Comparison of ENCODE assay signal across 16 cellular contexts in genomic region chr16:16141784-16142396, GRCh38.
DNase-seq lines count a peak whose midpoint lies in the region; ATAC-seq and TF ChIP-seq lines count a peak whose summit lies in the region.
"Had no signal": no experiment of that assay in that cellular context is flagged by ENCODE, and none has a peak within 500 bp of the region (broad histone marks: within the 10 kb centered on the region; RNA-seq: fewer than 3 reads in every experiment).

No MANE protein-coding gene starts in this region.

- ATAC-seq in GM23338 (no peak), HG03571 (IDR thresholded peaks at IDR 0.05; ENCODE audit: unreplicated experiment) (no peak)
- ATAC-seq in stimulated activated memory B cell treated with anti-CD40 and anti-IgM and Interleukin-4, amounts not matched to agents 10 μg/mL and 1 μg/mL and 100 μg/mL, for 72 hours: no peak
- ATAC-seq: A549, HepG2 had no signal

- DNase-seq in GM23338 (ENCODE audit: low spot score): no peak
- DNase-seq in caudate nucleus (lab: John Stamatoyannopoulos, UW): no peak
- no peak for DNase-seq in AML-193 (lab: John Stamatoyannopoulos, UW)
- DNase-seq: CD4-positive, alpha-beta memory T cell; COR-L47; DND-41; GDM1; GOT3; H9 had no signal

- no peak for TF ChIP-seq CTCF in GM23338 (conservative IDR thresholded peaks at IDR 0.05; ENCODE audit: low read depth in 2 of 2)

- no peaks in the 10 kb centered on the region for H3K79me2 ChIP-seq in GM23338 (replicated peaks; ENCODE audit: insufficient read depth)

- H3K36me3 ChIP-seq in BLaER1 (peaks cover 86% of the 10 kb centered on the region), GM23338 (ENCODE audit: insufficient read depth) (peaks cover 29% of the 10 kb centered on the region), iPS-20b (ENCODE audit: insufficient read depth, low read depth, low read length) (peaks cover 75% of the 10 kb centered on the region)

- H3K4me3 ChIP-seq in BLaER1 (no peak overlapping the region), GM23338 (no peak overlapping the region), iPS-20b (ENCODE audit: low read length) (no peak overlapping the region)
- H3K4me3 ChIP-seq: A549 had no signal

- H3K27me3 ChIP-seq in BLaER1 (no peaks in the 10 kb centered on the region), GM23338 (ENCODE audit: insufficient read depth) (no peaks in the 10 kb centered on the region), iPS-20b (ENCODE audit: insufficient read depth, low read length) (no peaks in the 10 kb centered on the region)

- peaks cover 14% of the 10 kb centered on the region for H3K4me1 Mint-ChIP-seq in GM23338
- peaks cover 9% of the 10 kb centered on the region for H3K4me1 Mint-ChIP-seq in stimulated activated memory B cell treated with anti-CD40 and anti-IgM and Interleukin-4, amounts not matched to agents 10 μg/mL and 1 μg/mL and 100 μg/mL, for 72 hours
- H3K4me1 Mint-ChIP-seq: CD4-positive, alpha-beta memory T cell had no signal

- no peaks in the 10 kb centered on the region for H3K9me2 ChIP-seq in GM23338 (ENCODE audit: insufficient read depth)

- 0 out of 2 replicates have a peak, but pooled peaks cover 5% of the 10 kb centered on the region for H3F3A ChIP-seq in GM23338 (replicated peaks; ENCODE audit: low read depth)

- H2AFZ ChIP-seq in GM23338: no peak overlapping the region

- peaks cover 59% of the 10 kb centered on the region for H3K36me3 Mint-ChIP-seq in GM23338 (ENCODE audit: low read depth)
- H3K36me3 Mint-ChIP-seq in stimulated activated memory B cell treated with anti-CD40 and anti-IgM and Interleukin-4, amounts not matched to agents 10 μg/mL and 1 μg/mL and 100 μg/mL, for 72 hours: peaks cover 67% of the 10 kb centered on the region

- H4K20me1 ChIP-seq in BLaER1 (peaks cover 24% of the 10 kb centered on the region), GM23338 (replicated peaks; ENCODE audit: insufficient read depth) (peaks cover 8% of the 10 kb centered on the region; the same call in 1 of the 2 replicates)

- H3K4me2 ChIP-seq in BLaER1 (peak overlapping the region; percentile 66), GM23338 (no peak overlapping the region)
- H3K4me2 ChIP-seq: A549 had no signal

- H3K27me3 Mint-ChIP-seq in GM23338 (ENCODE audit: insufficient read depth, low read depth, poor library complexity): peaks cover 15% of the 10 kb centered on the region
- no peaks in the 10 kb centered on the region for H3K27me3 Mint-ChIP-seq in stimulated activated memory B cell treated with anti-CD40 and anti-IgM and Interleukin-4, amounts not matched to agents 10 μg/mL and 1 μg/mL and 100 μg/mL, for 72 hours
- H3K27me3 Mint-ChIP-seq: CD4-positive, alpha-beta memory T cell had no signal

- H3K4me3 Mint-ChIP-seq in GM23338: no peak overlapping the region
- no peak overlapping the region for H3K4me3 Mint-ChIP-seq in stimulated activated memory B cell treated with anti-CD40 and anti-IgM and Interleukin-4, amounts not matched to agents 10 μg/mL and 1 μg/mL and 100 μg/mL, for 72 hours
- H3K4me3 Mint-ChIP-seq: CD4-positive, alpha-beta memory T cell; H9 had no signal

- H3K4me1 ChIP-seq in BLaER1: peaks cover 62% of the 10 kb centered on the region
- H3K4me1 ChIP-seq in GM23338 (ENCODE audit: insufficient read depth): 0 out of 2 replicates have a peak, but pooled peaks cover 4% of the 10 kb centered on the region
- H3K4me1 ChIP-seq in iPS-20b (ENCODE audit: insufficient read depth, low read length): no peaks in the 10 kb centered on the region; the same call in none of the 2 replicates

- no peak overlapping the region for H3K9ac ChIP-seq in BLaER1
- peak overlapping the region; percentile 24; the same call in 1 of the 2 replicates for H3K9ac ChIP-seq in iPS-20b (ENCODE audit: low read depth, low read length)

- no peaks in the 10 kb centered on the region for H3K9me3 Mint-ChIP-seq in GM23338
- no peaks in the 10 kb centered on the region for H3K9me3 Mint-ChIP-seq in stimulated activated memory B cell treated with anti-CD40 and anti-IgM and Interleukin-4, amounts not matched to agents 10 μg/mL and 1 μg/mL and 100 μg/mL, for 72 hours
- H3K9me3 Mint-ChIP-seq: H9 had no signal

- peak overlapping the region; percentile 46; the same call in 1 of the 2 replicates for H3K27ac ChIP-seq in BLaER1
- peak overlapping the region; percentile 72; the same call in 1 of the 2 replicates for H3K27ac ChIP-seq in GM23338 (ENCODE audit: low read depth)
- no peak overlapping the region for H3K27ac ChIP-seq in iPS-20b (ENCODE audit: low read length)
- H3K27ac ChIP-seq in caudate nucleus (ENCODE audit: low read depth, low read length): no peak overlapping the region
- H3K27ac ChIP-seq: A549, C4-2B had no signal

- no peak overlapping the region for H3K27ac Mint-ChIP-seq in GM23338
- H3K27ac Mint-ChIP-seq in stimulated activated memory B cell treated with anti-CD40 and anti-IgM and Interleukin-4, amounts not matched to agents 10 μg/mL and 1 μg/mL and 100 μg/mL, for 72 hours: peak overlapping the region; percentile 33

- H3K9me3 ChIP-seq in BLaER1: no peaks in the 10 kb centered on the region
- no peaks in the 10 kb centered on the region for H3K9me3 ChIP-seq in iPS-20b (ENCODE audit: insufficient read depth, low read depth, low read length)
- H3K9me3 ChIP-seq: A549 had no signal

TF ChIP-seq in GM23338, 12 proteins besides CTCF, POLR2A, EP300 and RAD21:
- TF ChIP-seq JUNB (IDR thresholded peaks at IDR 0.05; ENCODE audit: unreplicated experiment): no peak
- TF ChIP-seq CREB1 (CRISPR knock-in tag; IDR thresholded peaks at IDR 0.05; ENCODE audit: low read depth): no peak
- no peak for TF ChIP-seq EZH2 (IDR thresholded peaks at IDR 0.05; ENCODE audit: low read depth, unreplicated experiment)
- no peak for TF ChIP-seq ZNF114 (CRISPR knock-in tag; IDR thresholded peaks at IDR 0.05)
- no peak for TF ChIP-seq POLR2AphosphoS5 (IDR thresholded peaks at IDR 0.05; ENCODE audit: low read depth)
- no peak for TF ChIP-seq STAT1 (IDR thresholded peaks at IDR 0.05; ENCODE audit: unreplicated experiment)
- TF ChIP-seq EZH2phosphoT487 (IDR thresholded peaks at IDR 0.05; ENCODE audit: unreplicated experiment): no peak
- TF ChIP-seq ETS1 (IDR thresholded peaks at IDR 0.05): no peak
- no peak for TF ChIP-seq NANOG (IDR thresholded peaks at IDR 0.05; ENCODE audit: borderline replicate concordance)
- TF ChIP-seq REST (IDR thresholded peaks at IDR 0.05; ENCODE audit: unreplicated experiment): no peak

Comparison
In these comparisons a context has a peak if more than half of its experiments do, and no peak if none do; other contexts are left out.
1. H3K27ac ChIP-seq: peak in BLaER1 (single experiment) and GM23338 (single experiment); none in iPS-20b (single experiment) and caudate nucleus (single experiment).